1 cellular context compared by ENCODE assay signal in the genomic region with DNA sequence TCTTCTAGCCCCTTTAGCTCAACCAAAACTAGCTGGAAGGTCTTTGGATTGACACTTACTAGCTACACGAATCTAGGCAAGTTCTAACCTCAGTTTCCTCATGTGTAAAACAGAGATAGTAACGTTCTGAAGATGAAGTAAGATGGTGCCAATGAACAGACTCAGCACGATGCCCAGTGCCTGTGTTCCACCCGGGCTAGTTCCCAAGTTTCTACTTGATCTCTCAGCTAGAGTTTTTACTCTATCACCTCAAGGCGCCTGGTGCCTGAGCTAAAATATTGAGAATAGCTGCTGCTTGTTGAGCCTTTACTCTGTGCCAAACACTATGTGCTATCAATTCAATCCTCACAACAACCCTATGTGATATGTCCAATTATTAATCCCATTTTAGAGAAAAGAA.
TF ChIP-seq lines count a peak whose summit lies in the region.

No MANE protein-coding gene starts in this region.

TF ChIP-seq in HepG2, 621 proteins besides CTCF, POLR2A, EP300 and RAD21 (continued from another document):
- no peak for TF ChIP-seq SP2 (CRISPR knock-in tag; IDR thresholded peaks at IDR 0.05)
- TF ChIP-seq, protein P1, sequence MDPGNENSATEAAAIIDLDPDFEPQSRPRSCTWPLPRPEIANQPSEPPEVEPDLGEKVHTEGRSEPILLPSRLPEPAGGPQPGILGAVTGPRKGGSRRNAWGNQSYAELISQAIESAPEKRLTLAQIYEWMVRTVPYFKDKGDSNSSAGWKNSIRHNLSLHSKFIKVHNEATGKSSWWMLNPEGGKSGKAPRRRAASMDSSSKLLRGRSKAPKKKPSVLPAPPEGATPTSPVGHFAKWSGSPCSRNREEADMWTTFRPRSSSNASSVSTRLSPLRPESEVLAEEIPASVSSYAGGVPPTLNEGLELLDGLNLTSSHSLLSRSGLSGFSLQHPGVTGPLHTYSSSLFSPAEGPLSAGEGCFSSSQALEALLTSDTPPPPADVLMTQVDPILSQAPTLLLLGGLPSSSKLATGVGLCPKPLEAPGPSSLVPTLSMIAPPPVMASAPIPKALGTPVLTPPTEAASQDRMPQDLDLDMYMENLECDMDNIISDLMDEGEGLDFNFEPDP (CRISPR knock-in tag; conservative IDR thresholded peaks at IDR 0.05): no peak
- no peak for TF ChIP-seq ZNF569 (CRISPR knock-in tag; IDR thresholded peaks at IDR 0.05; ENCODE audit: borderline replicate concordance)
- TF ChIP-seq, protein P2, sequence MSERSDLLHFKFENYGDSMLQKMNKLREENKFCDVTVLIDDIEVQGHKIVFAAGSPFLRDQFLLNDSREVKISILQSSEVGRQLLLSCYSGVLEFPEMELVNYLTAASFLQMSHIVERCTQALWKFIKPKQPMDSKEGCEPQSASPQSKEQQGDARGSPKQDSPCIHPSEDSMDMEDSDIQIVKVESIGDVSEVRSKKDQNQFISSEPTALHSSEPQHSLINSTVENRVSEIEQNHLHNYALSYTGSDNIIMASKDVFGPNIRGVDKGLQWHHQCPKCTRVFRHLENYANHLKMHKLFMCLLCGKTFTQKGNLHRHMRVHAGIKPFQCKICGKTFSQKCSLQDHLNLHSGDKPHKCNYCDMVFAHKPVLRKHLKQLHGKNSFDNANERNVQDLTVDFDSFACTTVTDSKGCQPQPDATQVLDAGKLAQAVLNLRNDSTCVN (CRISPR knock-in tag; IDR thresholded peaks at IDR 0.05; ENCODE audit: borderline replicate concordance): no peak
- TF ChIP-seq, protein P3, sequence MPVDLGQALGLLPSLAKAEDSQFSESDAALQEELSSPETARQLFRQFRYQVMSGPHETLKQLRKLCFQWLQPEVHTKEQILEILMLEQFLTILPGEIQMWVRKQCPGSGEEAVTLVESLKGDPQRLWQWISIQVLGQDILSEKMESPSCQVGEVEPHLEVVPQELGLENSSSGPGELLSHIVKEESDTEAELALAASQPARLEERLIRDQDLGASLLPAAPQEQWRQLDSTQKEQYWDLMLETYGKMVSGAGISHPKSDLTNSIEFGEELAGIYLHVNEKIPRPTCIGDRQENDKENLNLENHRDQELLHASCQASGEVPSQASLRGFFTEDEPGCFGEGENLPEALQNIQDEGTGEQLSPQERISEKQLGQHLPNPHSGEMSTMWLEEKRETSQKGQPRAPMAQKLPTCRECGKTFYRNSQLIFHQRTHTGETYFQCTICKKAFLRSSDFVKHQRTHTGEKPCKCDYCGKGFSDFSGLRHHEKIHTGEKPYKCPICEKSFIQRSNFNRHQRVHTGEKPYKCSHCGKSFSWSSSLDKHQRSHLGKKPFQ (CRISPR knock-in tag; IDR thresholded peaks at IDR 0.05; ENCODE audit: insufficient replicate concordance): no peak
- TF ChIP-seq ZNF136 (CRISPR knock-in tag; IDR thresholded peaks at IDR 0.05; ENCODE audit: low read depth): no peak
- TF ChIP-seq HNRNPK (IDR thresholded peaks at IDR 0.05; ENCODE audit: low read depth, low read length, poor library complexity, severe bottlenecking): no peak
- no peak for TF ChIP-seq RORA (CRISPR knock-in tag; IDR thresholded peaks at IDR 0.05)
- no peak for TF ChIP-seq THAP9 (CRISPR knock-in tag; IDR thresholded peaks at IDR 0.05; ENCODE audit: borderline replicate concordance)
